Comparison of ENCODE assay signal across 8 cellular contexts in genomic region chr9:35658144-35658893, GRCh38. TPM values are rescaled to one million over a fixed set of nuclear protein-coding genes. Genes with fewer than 3 reads are reported as not detected.
DNase-seq lines count a peak whose midpoint lies in the region; ATAC-seq lines count a peak whose summit lies in the region.

CCDC107 (plus strand) TSS chr9:35658292; CDS start chr9:35658380, 88 bp downstream.

- H3K4me1 ChIP-seq in NT2/D1 (ENCODE audit: insufficient read depth, insufficient read length) (peaks cover 2% of the 10 kb centered on the region), endocrine pancreas (ENCODE audit: control insufficient read depth, insufficient read depth, low read length) (peaks cover 7% of the 10 kb centered on the region), mesodermal cell (ENCODE audit: control insufficient read depth, insufficient read depth, low read length, poor library complexity, severe bottlenecking) (peaks cover 15% of the 10 kb centered on the region)

- peak; percentile 61 for ATAC-seq in GM19468 (IDR thresholded peaks at IDR 0.05; ENCODE audit: extremely low read depth, unreplicated experiment)

- peak within 1 kb of the TSS; percentile 97 for H3K9ac ChIP-seq in NT2/D1 (ENCODE audit: insufficient read length, low read depth)
- H3K9ac ChIP-seq in endocrine pancreas (ENCODE audit: control insufficient read depth, insufficient read depth, low read length): peak within 1 kb of the TSS; percentile 98

- DNase-seq in COLO668 (lab: John Stamatoyannopoulos, UW; ENCODE audit: unreplicated experiment) (peak; percentile 88), HT-29 (ENCODE audit: low spot score) (peak; percentile 92), NT2/D1 (ENCODE audit: low read depth, low spot score) (peak; percentile 66)
- peak; percentile 66 for DNase-seq in activated CD8-positive, alpha-beta memory T cell treated with anti-CD3 and anti-CD28 coated beads, Interleukin-2, amount 50 U/mL, for 1 hour (ENCODE audit: extremely low read depth)
- peak; percentile 75 to 77 for DNase-seq in stimulated activated CD8-positive, alpha-beta memory T cell treated with anti-CD3 and anti-CD28 coated beads, Interleukin-15, amount 100 ng/mL, for 48 hours (ENCODE audit: low read depth in 2 of 2)

- 0% methylated on average over 49 to 62 of the region's 65 CpGs for WGBS in mesodermal cell (ENCODE audit: insufficient coverage in 2 of 2), 2 experiments

- H3K27me3 ChIP-seq in NT2/D1 (ENCODE audit: insufficient read depth, insufficient read length) (peaks cover 7% of the 10 kb centered on the region), endocrine pancreas (ENCODE audit: control insufficient read depth, insufficient read depth, low read length) (no peaks in the 10 kb centered on the region)

- peak within 1 kb of the TSS; percentile 100 for H3K27ac ChIP-seq in mesodermal cell (ENCODE audit: low read depth, low read length, severe bottlenecking)

- peaks cover 35% of the 10 kb centered on the region for H3K36me3 ChIP-seq in NT2/D1 (ENCODE audit: insufficient read depth, insufficient read length, low read length)
- no peaks in the 10 kb centered on the region for H3K36me3 ChIP-seq in endocrine pancreas (ENCODE audit: control insufficient read depth, insufficient read depth, low read length)
- H3K36me3 ChIP-seq in mesodermal cell (ENCODE audit: control insufficient read depth, insufficient read depth, low read length): peaks cover 23% of the 10 kb centered on the region

- H3K9me3 ChIP-seq in NT2/D1 (ENCODE audit: insufficient read depth, low read length) (no peaks in the 10 kb centered on the region), endocrine pancreas (ENCODE audit: control insufficient read depth, low read length) (no peaks in the 10 kb centered on the region), mesodermal cell (ENCODE audit: control insufficient read depth, low read length) (no peaks in the 10 kb centered on the region)

- H3K4me3 ChIP-seq in NT2/D1 (ENCODE audit: insufficient read length, low read depth) (peak within 1 kb of the TSS; percentile 84), endocrine pancreas (ENCODE audit: control insufficient read depth, insufficient read depth, low read length) (peak within 1 kb of the TSS; percentile 61), mesodermal cell (ENCODE audit: extremely low read depth, insufficient read depth, low read length, poor library complexity, severe bottlenecking) (peak within 1 kb of the TSS; percentile 70)

RNA-seq across cellular contexts. Expression of gene CCDC107, which starts in this region (rescaled TPM):
- total RNA-seq in HT-29 (2014; rRNA removed; shearing (Covaris generic)): 19.7 and 19.9 TPM in 2 replicates
- polyA plus RNA-seq in mesodermal cell (2013, experiment 1 of 2): 11.9 TPM
- 12.6 TPM for polyA plus RNA-seq in mesodermal cell (2013, experiment 2 of 2)

Comparison
In these comparisons a context has a peak if more than half of its experiments do, and no peak if none do; other contexts are left out.
1. Peak in every context shown above with its lines: DNase-seq, ATAC-seq, H3K4me3 ChIP-seq and H3K27ac ChIP-seq.